In the genomic region with DNA sequence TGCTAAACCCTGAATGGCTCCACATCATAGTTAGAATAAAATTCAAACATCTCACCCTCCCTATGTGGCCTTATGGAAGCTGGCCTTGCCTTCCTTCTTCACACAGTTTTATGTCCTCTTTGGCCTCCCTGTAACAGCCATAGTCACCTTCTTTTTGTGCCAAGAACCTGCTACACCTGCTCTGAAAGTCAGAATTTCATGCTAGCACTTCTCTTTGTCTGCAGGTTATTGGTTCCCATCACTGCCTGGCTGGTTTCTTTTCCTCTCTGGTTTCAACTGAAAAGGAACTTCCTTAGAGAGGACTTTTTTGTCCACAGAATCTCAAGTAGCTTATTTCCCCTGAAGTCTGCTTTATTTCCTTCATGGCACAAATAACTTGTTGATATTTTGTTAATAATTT, we compare ENCODE assay signal across 33 cellular contexts.
"Had no signal": no experiment of that assay in that cellular context is flagged by ENCODE, and none has a peak within 500 bp of the region (broad histone marks: within the 10 kb centered on the region; RNA-seq: fewer than 3 reads in every experiment).

No MANE protein-coding gene starts in this region.

- ATAC-seq: activated CD8-positive, alpha-beta memory T cell treated with anti-CD3 and anti-CD28 coated beads, Interleukin-2, amount 10 ng/mL, durations not matched to agents 7 days and 5 days; activated T-cell treated with anti-CD3 and anti-CD28 coated beads, Interleukin-2, amount 50 U/mL, for 72 hours; activated T-helper 17 cell treated with anti-CD3 and anti-CD28 coated beads, Interleukin-2, amount 50 U/mL, for 72 hours; Right ventricle myocardium inferior had no signal

- DNase-seq: activated B cell treated with CpG ODN at 0.5 μM for 24 hours; activated CD4-positive, alpha-beta memory T cell treated with anti-CD3 and anti-CD28 coated beads, Interleukin-2, amount 10 ng/mL, durations not matched to agents 7 days and 5 days; activated CD4-positive, alpha-beta T cell treated with anti-CD3 and anti-CD28 coated beads for 1 hour; activated CD4-positive, alpha-beta T cell treated with anti-CD3 and anti-CD28 coated beads for 48 hours; activated CD8-positive, alpha-beta memory T cell treated with anti-CD3 and anti-CD28 coated beads for 24 hours; activated CD8-positive, alpha-beta memory T cell treated with anti-CD3 and anti-CD28 coated beads, Interleukin-2, amount 10 ng/mL, durations not matched to agents 7 days and 5 days; activated CD8-positive, alpha-beta memory T cell treated with anti-CD3 and anti-CD28 coated beads, Interleukin-2, amount 50 U/mL, for 48 hours; activated effector memory CD4-positive, alpha-beta T cell treated with anti-CD3 and anti-CD28 coated beads, Interleukin-2, amount 50 U/mL, for 16 hours; activated naive CD4-positive, alpha-beta T cell; activated naive CD4-positive, alpha-beta T cell treated with anti-CD3 and anti-CD28 coated beads, Interleukin-2, amount 50 U/mL, for 16 hours; activated naive CD8-positive, alpha-beta T cell treated with anti-CD3 and anti-CD28 coated beads for 36 hours; activated T-cell treated with anti-CD3 and anti-CD28 coated beads, Interleukin-2, amount 50 U/mL, for 72 hours; amniotic stem cell; aorta; brain microvascular endothelial cell; central memory CD4-positive, alpha-beta T cell; NCI-H1105; NCI-H1417 treated with DMSO at 0.1 percent for 48 hours; NCI-H187 treated with DMSO at 0.1 percent for 48 hours; NCI-H2081; NCI-H2171 treated with DMSO at 0.1 percent for 48 hours; NCI-H345; NCI-H524 treated with DMSO at 0.1 percent for 48 hours; NCI-H82; NK-92 treated with Interleukin-12 subunit alpha and Interleukin-12 subunit beta, amount 100 ng/mL, for 24 hours; PC-9; SIG-M5; SW 1271; T-helper 1 cell; T-helper 2 cell; T-helper 9 cell had no signal
